ENCODE assay signal across 1 cellular context in the genomic region with DNA sequence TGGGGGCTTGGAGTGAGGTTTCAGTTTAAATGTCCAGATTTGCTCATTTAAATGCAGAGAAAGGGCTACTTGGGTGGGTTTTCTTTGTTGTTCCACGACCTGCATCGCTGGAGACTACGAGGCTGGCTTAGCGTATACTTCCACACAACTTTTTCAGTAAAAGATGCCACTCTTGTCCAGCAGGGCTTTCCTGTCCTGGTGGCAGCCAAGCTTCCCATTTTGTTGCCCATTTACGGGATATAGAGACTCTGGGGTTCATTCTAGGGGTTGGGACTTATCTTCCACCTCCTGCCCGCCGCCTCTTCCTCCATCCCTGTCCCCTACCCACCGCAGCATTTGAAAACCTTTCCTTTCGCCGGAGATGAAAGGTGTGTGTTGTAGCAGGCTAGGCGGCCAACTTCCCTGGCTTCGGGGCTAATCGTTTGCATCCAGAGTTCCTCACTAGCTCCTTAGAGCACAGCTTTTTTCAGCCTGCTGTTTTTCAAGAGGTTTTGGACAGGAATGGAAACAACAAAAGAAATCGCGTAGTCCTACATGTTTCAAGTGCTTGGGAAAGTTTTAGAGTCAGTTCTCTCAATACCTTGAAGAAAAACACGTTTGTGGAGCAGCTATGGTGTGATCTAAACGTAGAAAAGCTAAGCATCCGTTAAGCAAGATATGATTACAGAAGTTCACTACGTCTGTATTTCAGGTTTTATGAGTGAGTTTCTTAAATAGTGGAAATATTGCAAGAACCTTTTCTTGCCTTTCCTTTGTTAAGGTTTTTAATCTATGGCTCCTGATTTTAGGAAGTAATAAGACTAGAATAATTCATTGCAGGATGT.
A peak's percentile ranks its signal among the peaks of the same experiment; 100 is the strongest.
TF ChIP-seq lines count a peak whose summit lies in the region.

No MANE protein-coding gene starts in this region.

TF ChIP-seq in HepG2, 621 proteins besides CTCF, POLR2A, EP300 and RAD21 (continued from another document and continues in another):
- TF ChIP-seq, protein P1, sequence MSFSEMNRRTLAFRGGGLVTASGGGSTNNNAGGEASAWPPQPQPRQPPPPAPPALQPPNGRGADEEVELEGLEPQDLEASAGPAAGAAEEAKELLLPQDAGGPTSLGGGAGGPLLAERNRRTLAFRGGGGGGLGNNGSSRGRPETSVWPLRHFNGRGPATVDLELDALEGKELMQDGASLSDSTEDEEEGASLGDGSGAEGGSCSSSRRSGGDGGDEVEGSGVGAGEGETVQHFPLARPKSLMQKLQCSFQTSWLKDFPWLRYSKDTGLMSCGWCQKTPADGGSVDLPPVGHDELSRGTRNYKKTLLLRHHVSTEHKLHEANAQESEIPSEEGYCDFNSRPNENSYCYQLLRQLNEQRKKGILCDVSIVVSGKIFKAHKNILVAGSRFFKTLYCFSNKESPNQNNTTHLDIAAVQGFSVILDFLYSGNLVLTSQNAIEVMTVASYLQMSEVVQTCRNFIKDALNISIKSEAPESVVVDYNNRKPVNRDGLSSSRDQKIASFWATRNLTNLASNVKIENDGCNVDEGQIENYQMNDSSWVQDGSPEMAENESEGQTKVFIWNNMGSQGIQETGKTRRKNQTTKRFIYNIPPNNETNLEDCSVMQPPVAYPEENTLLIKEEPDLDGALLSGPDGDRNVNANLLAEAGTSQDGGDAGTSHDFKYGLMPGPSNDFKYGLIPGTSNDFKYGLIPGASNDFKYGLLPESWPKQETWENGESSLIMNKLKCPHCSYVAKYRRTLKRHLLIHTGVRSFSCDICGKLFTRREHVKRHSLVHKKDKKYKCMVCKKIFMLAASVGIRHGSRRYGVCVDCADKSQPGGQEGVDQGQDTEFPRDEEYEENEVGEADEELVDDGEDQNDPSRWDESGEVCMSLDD (CRISPR knock-in tag; IDR thresholded peaks at IDR 0.05; ENCODE audit: borderline replicate concordance), result no peak
- TF ChIP-seq PPARG (CRISPR knock-in tag; conservative IDR thresholded peaks at IDR 0.05), result no peak
- TF ChIP-seq FOSL1 (CRISPR knock-in tag; IDR thresholded peaks at IDR 0.05; ENCODE audit: borderline replicate concordance), result no peak
- TF ChIP-seq, protein P2, sequence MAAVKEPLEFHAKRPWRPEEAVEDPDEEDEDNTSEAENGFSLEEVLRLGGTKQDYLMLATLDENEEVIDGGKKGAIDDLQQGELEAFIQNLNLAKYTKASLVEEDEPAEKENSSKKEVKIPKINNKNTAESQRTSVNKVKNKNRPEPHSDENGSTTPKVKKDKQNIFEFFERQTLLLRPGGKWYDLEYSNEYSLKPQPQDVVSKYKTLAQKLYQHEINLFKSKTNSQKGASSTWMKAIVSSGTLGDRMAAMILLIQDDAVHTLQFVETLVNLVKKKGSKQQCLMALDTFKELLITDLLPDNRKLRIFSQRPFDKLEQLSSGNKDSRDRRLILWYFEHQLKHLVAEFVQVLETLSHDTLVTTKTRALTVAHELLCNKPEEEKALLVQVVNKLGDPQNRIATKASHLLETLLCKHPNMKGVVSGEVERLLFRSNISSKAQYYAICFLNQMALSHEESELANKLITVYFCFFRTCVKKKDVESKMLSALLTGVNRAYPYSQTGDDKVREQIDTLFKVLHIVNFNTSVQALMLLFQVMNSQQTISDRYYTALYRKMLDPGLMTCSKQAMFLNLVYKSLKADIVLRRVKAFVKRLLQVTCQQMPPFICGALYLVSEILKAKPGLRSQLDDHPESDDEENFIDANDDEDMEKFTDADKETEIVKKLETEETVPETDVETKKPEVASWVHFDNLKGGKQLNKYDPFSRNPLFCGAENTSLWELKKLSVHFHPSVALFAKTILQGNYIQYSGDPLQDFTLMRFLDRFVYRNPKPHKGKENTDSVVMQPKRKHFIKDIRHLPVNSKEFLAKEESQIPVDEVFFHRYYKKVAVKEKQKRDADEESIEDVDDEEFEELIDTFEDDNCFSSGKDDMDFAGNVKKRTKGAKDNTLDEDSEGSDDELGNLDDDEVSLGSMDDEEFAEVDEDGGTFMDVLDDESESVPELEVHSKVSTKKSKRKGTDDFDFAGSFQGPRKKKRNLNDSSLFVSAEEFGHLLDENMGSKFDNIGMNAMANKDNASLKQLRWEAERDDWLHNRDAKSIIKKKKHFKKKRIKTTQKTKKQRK (IDR thresholded peaks at IDR 0.05; ENCODE audit: low read length), result no peak
- no peak for TF ChIP-seq RELA (CRISPR knock-in tag; IDR thresholded peaks at IDR 0.05)
- no peak for TF ChIP-seq ZNF891 (CRISPR knock-in tag; IDR thresholded peaks at IDR 0.05)
- TF ChIP-seq TARDBP (CRISPR knock-in tag; IDR thresholded peaks at IDR 0.05), result no peak
- TF ChIP-seq ZNF496 (CRISPR knock-in tag; IDR thresholded peaks at IDR 0.05; ENCODE audit: insufficient replicate concordance), result no peak
- TF ChIP-seq WIZ (CRISPR knock-in tag; IDR thresholded peaks at IDR 0.05), result no peak
- no peak for TF ChIP-seq ZNF44 (CRISPR knock-in tag; IDR thresholded peaks at IDR 0.05)
- no peak for TF ChIP-seq SNRNP70 (IDR thresholded peaks at IDR 0.05; ENCODE audit: low read depth, low read length)
- TF ChIP-seq ZNF382 (CRISPR knock-in tag; IDR thresholded peaks at IDR 0.05; ENCODE audit: borderline replicate concordance), result no peak
- TF ChIP-seq, protein P3, sequence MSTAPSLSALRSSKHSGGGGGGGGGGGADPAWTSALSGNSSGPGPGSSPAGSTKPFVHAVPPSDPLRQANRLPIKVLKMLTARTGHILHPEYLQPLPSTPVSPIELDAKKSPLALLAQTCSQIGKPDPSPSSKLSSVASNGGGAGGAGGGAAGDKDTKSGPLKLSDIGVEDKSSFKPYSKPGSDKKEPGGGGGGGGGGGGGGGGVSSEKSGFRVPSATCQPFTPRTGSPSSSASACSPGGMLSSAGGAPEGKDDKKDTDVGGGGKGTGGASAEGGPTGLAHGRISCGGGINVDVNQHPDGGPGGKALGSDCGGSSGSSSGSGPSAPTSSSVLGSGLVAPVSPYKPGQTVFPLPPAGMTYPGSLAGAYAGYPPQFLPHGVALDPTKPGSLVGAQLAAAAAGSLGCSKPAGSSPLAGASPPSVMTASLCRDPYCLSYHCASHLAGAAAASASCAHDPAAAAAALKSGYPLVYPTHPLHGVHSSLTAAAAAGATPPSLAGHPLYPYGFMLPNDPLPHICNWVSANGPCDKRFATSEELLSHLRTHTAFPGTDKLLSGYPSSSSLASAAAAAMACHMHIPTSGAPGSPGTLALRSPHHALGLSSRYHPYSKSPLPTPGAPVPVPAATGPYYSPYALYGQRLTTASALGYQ (CRISPR knock-in tag; IDR thresholded peaks at IDR 0.05), result no peak
- no peak for TF ChIP-seq ZBTB21 (CRISPR knock-in tag; IDR thresholded peaks at IDR 0.05)
- TF ChIP-seq HOXD1 (CRISPR knock-in tag; IDR thresholded peaks at IDR 0.05), result no peak
- TF ChIP-seq, protein P4, sequence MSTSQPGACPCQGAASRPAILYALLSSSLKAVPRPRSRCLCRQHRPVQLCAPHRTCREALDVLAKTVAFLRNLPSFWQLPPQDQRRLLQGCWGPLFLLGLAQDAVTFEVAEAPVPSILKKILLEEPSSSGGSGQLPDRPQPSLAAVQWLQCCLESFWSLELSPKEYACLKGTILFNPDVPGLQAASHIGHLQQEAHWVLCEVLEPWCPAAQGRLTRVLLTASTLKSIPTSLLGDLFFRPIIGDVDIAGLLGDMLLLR (CRISPR knock-in tag; IDR thresholded peaks at IDR 0.05), result no peak
- TF ChIP-seq, protein P5, sequence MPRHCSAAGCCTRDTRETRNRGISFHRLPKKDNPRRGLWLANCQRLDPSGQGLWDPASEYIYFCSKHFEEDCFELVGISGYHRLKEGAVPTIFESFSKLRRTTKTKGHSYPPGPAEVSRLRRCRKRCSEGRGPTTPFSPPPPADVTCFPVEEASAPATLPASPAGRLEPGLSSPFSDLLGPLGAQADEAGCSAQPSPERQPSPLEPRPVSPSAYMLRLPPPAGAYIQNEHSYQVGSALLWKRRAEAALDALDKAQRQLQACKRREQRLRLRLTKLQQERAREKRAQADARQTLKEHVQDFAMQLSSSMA (CRISPR knock-in tag; IDR thresholded peaks at IDR 0.05), result no peak
- no peak for TF ChIP-seq ZNF850 (CRISPR knock-in tag; conservative IDR thresholded peaks at IDR 0.05)
- no peak for TF ChIP-seq TBX3 (IDR thresholded peaks at IDR 0.05; ENCODE audit: borderline replicate concordance)
- TF ChIP-seq ZSCAN20 (CRISPR knock-in tag; IDR thresholded peaks at IDR 0.05; ENCODE audit: borderline replicate concordance), result no peak
- TF ChIP-seq, protein P6, sequence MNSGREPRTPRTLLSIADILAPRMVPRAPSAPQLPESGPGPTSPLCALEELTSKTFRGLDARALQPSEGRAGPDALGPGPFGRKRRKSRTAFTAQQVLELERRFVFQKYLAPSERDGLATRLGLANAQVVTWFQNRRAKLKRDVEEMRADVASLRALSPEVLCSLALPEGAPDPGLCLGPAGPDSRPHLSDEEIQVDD (CRISPR knock-in tag; IDR thresholded peaks at IDR 0.05; ENCODE audit: borderline replicate concordance), result no peak
- no peak for TF ChIP-seq PTBP1 (IDR thresholded peaks at IDR 0.05; ENCODE audit: low read depth, low read length, poor library complexity, severe bottlenecking)
- TF ChIP-seq, protein P7, sequence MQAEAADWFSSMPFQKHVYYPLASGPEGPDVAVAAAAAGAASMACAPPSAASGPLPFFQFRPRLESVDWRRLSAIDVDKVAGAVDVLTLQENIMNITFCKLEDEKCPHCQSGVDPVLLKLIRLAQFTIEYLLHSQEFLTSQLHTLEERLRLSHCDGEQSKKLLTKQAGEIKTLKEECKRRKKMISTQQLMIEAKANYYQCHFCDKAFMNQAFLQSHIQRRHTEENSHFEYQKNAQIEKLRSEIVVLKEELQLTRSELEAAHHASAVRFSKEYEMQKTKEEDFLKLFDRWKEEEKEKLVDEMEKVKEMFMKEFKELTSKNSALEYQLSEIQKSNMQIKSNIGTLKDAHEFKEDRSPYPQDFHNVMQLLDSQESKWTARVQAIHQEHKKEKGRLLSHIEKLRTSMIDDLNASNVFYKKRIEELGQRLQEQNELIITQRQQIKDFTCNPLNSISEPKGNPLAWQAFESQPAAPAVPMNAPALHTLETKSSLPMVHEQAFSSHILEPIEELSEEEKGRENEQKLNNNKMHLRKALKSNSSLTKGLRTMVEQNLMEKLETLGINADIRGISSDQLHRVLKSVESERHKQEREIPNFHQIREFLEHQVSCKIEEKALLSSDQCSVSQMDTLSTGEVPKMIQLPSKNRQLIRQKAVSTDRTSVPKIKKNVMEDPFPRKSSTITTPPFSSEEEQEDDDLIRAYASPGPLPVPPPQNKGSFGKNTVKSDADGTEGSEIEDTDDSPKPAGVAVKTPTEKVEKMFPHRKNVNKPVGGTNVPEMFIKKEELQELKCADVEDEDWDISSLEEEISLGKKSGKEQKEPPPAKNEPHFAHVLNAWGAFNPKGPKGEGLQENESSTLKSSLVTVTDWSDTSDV (CRISPR knock-in tag; IDR thresholded peaks at IDR 0.05), result 0 out of 2 replicates have a peak, but pooled peaks have one; percentile 43
- no peak for TF ChIP-seq HCFC1 (IDR thresholded peaks at IDR 0.05; ENCODE audit: low read depth, low read length)
- no peak for TF ChIP-seq ZNF616 (CRISPR knock-in tag; IDR thresholded peaks at IDR 0.05; ENCODE audit: low read depth)
- no peak for TF ChIP-seq ZNF709 (CRISPR knock-in tag; IDR thresholded peaks at IDR 0.05)
- TF ChIP-seq, protein P8, sequence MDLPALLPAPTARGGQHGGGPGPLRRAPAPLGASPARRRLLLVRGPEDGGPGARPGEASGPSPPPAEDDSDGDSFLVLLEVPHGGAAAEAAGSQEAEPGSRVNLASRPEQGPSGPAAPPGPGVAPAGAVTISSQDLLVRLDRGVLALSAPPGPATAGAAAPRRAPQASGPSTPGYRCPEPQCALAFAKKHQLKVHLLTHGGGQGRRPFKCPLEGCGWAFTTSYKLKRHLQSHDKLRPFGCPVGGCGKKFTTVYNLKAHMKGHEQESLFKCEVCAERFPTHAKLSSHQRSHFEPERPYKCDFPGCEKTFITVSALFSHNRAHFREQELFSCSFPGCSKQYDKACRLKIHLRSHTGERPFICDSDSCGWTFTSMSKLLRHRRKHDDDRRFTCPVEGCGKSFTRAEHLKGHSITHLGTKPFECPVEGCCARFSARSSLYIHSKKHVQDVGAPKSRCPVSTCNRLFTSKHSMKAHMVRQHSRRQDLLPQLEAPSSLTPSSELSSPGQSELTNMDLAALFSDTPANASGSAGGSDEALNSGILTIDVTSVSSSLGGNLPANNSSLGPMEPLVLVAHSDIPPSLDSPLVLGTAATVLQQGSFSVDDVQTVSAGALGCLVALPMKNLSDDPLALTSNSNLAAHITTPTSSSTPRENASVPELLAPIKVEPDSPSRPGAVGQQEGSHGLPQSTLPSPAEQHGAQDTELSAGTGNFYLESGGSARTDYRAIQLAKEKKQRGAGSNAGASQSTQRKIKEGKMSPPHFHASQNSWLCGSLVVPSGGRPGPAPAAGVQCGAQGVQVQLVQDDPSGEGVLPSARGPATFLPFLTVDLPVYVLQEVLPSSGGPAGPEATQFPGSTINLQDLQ (CRISPR knock-in tag; IDR thresholded peaks at IDR 0.05), result no peak
- TF ChIP-seq ZNF501 (CRISPR knock-in tag; IDR thresholded peaks at IDR 0.05), result 0 out of 2 replicates have a peak, but pooled peaks have one; percentile 20
- no peak for TF ChIP-seq ZNF451 (CRISPR knock-in tag; IDR thresholded peaks at IDR 0.05)
- TF ChIP-seq, protein P9, sequence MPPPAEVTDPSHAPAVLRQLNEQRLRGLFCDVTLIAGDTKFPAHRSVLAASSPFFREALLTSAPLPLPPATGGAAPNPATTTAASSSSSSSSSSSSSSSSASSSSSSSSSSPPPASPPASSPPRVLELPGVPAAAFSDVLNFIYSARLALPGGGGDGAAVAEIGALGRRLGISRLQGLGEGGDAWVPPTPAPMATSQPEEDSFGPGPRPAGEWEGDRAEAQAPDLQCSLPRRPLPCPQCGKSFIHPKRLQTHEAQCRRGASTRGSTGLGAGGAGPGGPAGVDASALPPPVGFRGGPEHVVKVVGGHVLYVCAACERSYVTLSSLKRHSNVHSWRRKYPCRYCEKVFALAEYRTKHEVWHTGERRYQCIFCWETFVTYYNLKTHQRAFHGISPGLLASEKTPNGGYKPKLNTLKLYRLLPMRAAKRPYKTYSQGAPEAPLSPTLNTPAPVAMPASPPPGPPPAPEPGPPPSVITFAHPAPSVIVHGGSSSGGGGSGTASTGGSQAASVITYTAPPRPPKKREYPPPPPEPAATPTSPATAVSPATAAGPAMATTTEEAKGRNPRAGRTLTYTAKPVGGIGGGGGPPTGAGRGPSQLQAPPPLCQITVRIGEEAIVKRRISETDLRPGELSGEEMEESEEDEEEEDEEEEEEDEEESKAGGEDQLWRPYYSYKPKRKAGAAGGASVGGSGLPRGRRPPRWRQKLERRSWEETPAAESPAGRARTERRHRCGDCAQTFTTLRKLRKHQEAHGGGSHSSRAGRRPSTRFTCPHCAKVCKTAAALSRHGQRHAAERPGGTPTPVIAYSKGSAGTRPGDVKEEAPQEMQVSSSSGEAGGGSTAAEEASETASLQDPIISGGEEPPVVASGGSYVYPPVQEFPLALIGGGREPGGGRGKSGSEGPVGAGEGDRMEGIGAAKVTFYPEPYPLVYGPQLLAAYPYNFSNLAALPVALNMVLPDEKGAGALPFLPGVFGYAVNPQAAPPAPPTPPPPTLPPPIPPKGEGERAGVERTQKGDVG (CRISPR knock-in tag; IDR thresholded peaks at IDR 0.05; ENCODE audit: borderline replicate concordance), result no peak
- no peak for TF ChIP-seq EEA1 (CRISPR knock-in tag; IDR thresholded peaks at IDR 0.05; ENCODE audit: borderline replicate concordance)
- TF ChIP-seq, protein P10, sequence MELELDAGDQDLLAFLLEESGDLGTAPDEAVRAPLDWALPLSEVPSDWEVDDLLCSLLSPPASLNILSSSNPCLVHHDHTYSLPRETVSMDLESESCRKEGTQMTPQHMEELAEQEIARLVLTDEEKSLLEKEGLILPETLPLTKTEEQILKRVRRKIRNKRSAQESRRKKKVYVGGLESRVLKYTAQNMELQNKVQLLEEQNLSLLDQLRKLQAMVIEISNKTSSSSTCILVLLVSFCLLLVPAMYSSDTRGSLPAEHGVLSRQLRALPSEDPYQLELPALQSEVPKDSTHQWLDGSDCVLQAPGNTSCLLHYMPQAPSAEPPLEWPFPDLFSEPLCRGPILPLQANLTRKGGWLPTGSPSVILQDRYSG (CRISPR knock-in tag; IDR thresholded peaks at IDR 0.05), result no peak
